8 cellular contexts compared by ENCODE assay signal in genomic region chr17:59565959-59566324, GRCh38. TPM values are rescaled to one million over a fixed set of nuclear protein-coding genes. Genes with fewer than 3 reads are reported as not detected.
DNase-seq lines count a peak whose midpoint lies in the region; ATAC-seq and TF ChIP-seq lines count a peak whose summit lies in the region.

No MANE protein-coding gene starts in this region.

- peak; percentile 80 to 87 for ATAC-seq in right cardiac atrium

- TF ChIP-seq CTCF in NB4 (IDR thresholded peaks at IDR 0.05; ENCODE audit: low read depth, low read length) (no peak), prostate gland (IDR thresholded peaks at IDR 0.05) (no peak), vagina (IDR thresholded peaks at IDR 0.05) (no peak)

- H3K4me1 ChIP-seq in right cardiac atrium (ENCODE audit: control insufficient read depth, insufficient read depth, low read length) (peaks cover 3% of the 10 kb centered on the region), prostate gland (replicated peaks) (no peaks in the 10 kb centered on the region), vagina (peaks cover 12% of the 10 kb centered on the region)

- WGBS in right cardiac atrium = under 1% methylated on average over 9 of the region's 9 CpGs
- 0% methylated on average over 9 of the region's 9 CpGs for WGBS in prostate gland

- H3K4me3 ChIP-seq in NB4 (ENCODE audit: low read depth, low read length) (peak overlapping the region; percentile 95), right cardiac atrium (ENCODE audit: low read length) (peak overlapping the region; percentile 96), prostate gland (peak overlapping the region; percentile 70 to 89), vagina (peak overlapping the region; percentile 79 to 89)

- TF ChIP-seq POLR2A in NB4 (IDR thresholded peaks at IDR 0.05; ENCODE audit: extremely low read depth, insufficient read length) = no peak
- TF ChIP-seq POLR2A in prostate gland (IDR thresholded peaks at IDR 0.05) = no peak
- TF ChIP-seq POLR2A in vagina (IDR thresholded peaks at IDR 0.05) = no peak

- DNase-seq in DMS 273 treated with DMSO at 0.1 percent for 48 hours (lab: John Stamatoyannopoulos, UW) = peak; percentile 35
- DNase-seq in H4 (ENCODE audit: low spot score) = peak; percentile 77
- DNase-seq in NB4 (ENCODE audit: low read depth) = peak; percentile 76
- DNase-seq in T-helper 1 cell = peak; percentile 24 to 69 (median 54)
- DNase-seq in right cardiac atrium = peak; percentile 30 to 72 (median 65)
- DNase-seq in prostate gland (ENCODE audit: low spot score) = peak; percentile 15
- no peak for DNase-seq in vagina (ENCODE audit: extremely low spot score in 2 of 2)

- H3K27me3 ChIP-seq in right cardiac atrium (ENCODE audit: control insufficient read depth, insufficient read depth) (no peaks in the 10 kb centered on the region), prostate gland (replicated peaks; ENCODE audit: insufficient read depth) (no peaks in the 10 kb centered on the region), vagina (no peaks in the 10 kb centered on the region)

- H3K9me3 ChIP-seq in right cardiac atrium (ENCODE audit: control insufficient read depth, low read length) (no peaks in the 10 kb centered on the region), prostate gland (no peaks in the 10 kb centered on the region), vagina (no peaks in the 10 kb centered on the region)

- H3K36me3 ChIP-seq in prostate gland = no peaks in the 10 kb centered on the region
- H3K36me3 ChIP-seq in vagina = peaks cover 0 to 5% of the 10 kb centered on the region in 2 donors

- H3K27ac ChIP-seq in angular gyrus (ENCODE audit: low read depth, low read length) (peak overlapping the region; percentile 90), right cardiac atrium (ENCODE audit: low read length) (no peak overlapping the region), prostate gland (peak overlapping the region; percentile 81 to 91), vagina (peak overlapping the region; percentile 81)

- intact Hi-C loops in right cardiac atrium (cut with DNase I) (no loop called here), prostate gland (cut with DNase I) (loop anchor here (10.0 kb wide), 1 partner anchor 59 kb away; no protein-coding TSS in a partner anchor), vagina (cut with DNase I) (no loop called here)

RNA-seq across cellular contexts. Expression of gene DHX40, which starts 0.5 kb away (rescaled TPM):
- total RNA-seq in H4 (2014; rRNA removed; shearing (Covaris generic)) = 72.0 and 75.0 TPM in 2 replicates
- total RNA-seq in right cardiac atrium (10 to 100 TPM; 17.2 to 21.7 (median 19.1) TPM), prostate gland (10 to 100 TPM; 43.7 to 53.7 TPM), vagina (31.4 TPM)
- 8.0 TPM for polyA plus RNA-seq in right cardiac atrium

RNA-seq across cellular contexts. Expression of gene CLTC, which starts 53.8 kb away (rescaled TPM):
- 362 and 385 TPM in 2 replicates for total RNA-seq in H4 (2014; rRNA removed; shearing (Covaris generic))
- total RNA-seq in right cardiac atrium = 100 to 1,000 TPM; 141 to 203 (median 186) TPM
- polyA plus RNA-seq in right cardiac atrium = 108 TPM
- total RNA-seq in prostate gland = 100 to 1,000 TPM; 202 to 206 TPM
- 113 TPM for total RNA-seq in vagina

Comparison
In these comparisons a context has a peak if more than half of its experiments do, and no peak if none do; other contexts are left out.
1. DNase-seq: peak in DMS 273 treated with DMSO at 0.1 percent for 48 hours (single experiment), H4 (single experiment), NB4 (single experiment), T-helper 1 cell (5 of 5), right cardiac atrium (3 of 3) and prostate gland (single experiment); none in vagina (0 of 2).
2. Peak in every context shown above with its lines, with median percentiles within 50 percentile points of each other: H3K4me3 ChIP-seq.